In the genomic region with DNA sequence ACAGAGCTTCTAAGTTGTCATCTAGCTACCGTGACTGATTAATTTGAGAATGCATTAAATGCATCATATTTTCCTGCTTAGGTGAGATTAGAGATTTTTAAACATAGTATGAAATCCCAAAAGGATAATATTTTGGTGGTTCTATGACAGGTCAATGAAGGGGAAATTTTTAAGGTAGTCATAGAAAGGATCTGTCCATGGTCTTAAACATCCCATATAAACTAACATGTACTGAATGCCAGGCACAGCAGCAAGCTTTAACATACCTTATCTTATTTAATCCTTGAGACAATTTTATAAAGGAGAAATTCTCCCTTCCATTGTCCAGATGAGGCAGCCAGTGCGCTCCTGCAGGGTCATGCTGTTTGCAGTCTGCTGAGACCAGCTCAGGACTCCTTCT, we compare ENCODE assay signal across 36 cellular contexts.
"Had no signal": no experiment of that assay in that cellular context is flagged by ENCODE, and none has a peak within 500 bp of the region (broad histone marks: within the 10 kb centered on the region; RNA-seq: fewer than 3 reads in every experiment).

No MANE protein-coding gene starts in this region.

- H3K27me3 ChIP-seq: MG63 had no signal

- DNase-seq: Karpas-422, Kasumi-1, MG63, MM.1S, MV-4-11, NCI-H1048, NCI-H1092, NCI-H1092 treated with DMSO at 0.1 percent for 48 hours, NCI-H1105, NCI-H1105 treated with DMSO at 0.1 percent for 48 hours, NCI-H1417, NCI-H1417 treated with DMSO at 0.1 percent for 48 hours, NCI-H1436, NCI-H1436 treated with DMSO at 0.1 percent for 48 hours, NCI-H146, NCI-H1694, NCI-H1694 treated with DMSO at 0.1 percent for 48 hours, NCI-H187, NCI-H187 treated with DMSO at 0.1 percent for 48 hours, NCI-H1930, NCI-H2029, NCI-H2029 treated with DMSO at 0.1 percent for 48 hours, NCI-H2081, NCI-H2081 treated with DMSO at 0.1 percent for 48 hours, NCI-H2107, NCI-H2171, NCI-H2171 treated with DMSO at 0.1 percent for 48 hours, NCI-H2227 treated with DMSO at 0.1 percent for 48 hours, NCI-H226, NCI-H345, NCI-H446, NCI-H446 treated with DMSO at 0.1 percent for 48 hours, NCI-H510A, NCI-H510A treated with DMSO at 0.1 percent for 48 hours, NCI-H524, NCI-H524 treated with DMSO at 0.1 percent for 48 hours had no signal

- H3K9me3 ChIP-seq: MG63 had no signal

- H3K36me3 ChIP-seq: MG63 had no signal

- H3K4me3 ChIP-seq: MG63 had no signal
